Comparison of ENCODE assay signal across 19 cellular contexts in genomic region chr5:45189481-45189880, GRCh38.
"Had no signal": no experiment of that assay in that cellular context is flagged by ENCODE, and none has a peak within 500 bp of the region (broad histone marks: within the 10 kb centered on the region; RNA-seq: fewer than 3 reads in every experiment).

No MANE protein-coding gene starts in this region.

- H3K4me1 ChIP-seq: breast epithelium, foreskin keratinocyte, thyroid gland had no signal

- H3K27ac ChIP-seq: breast epithelium, foreskin keratinocyte, skin epidermis, thyroid gland had no signal

- H3K27me3 ChIP-seq: breast epithelium, foreskin keratinocyte, thyroid gland had no signal

- ATAC-seq: activated CD4-positive, CD25-positive, alpha-beta regulatory T cell treated with anti-CD3 and anti-CD28 coated beads, Interleukin-2, amount 50 U/mL, for 24 hours; foreskin keratinocyte; natural killer cell treated with Interleukin-12 subunit alpha and Interleukin-12 subunit beta and Interleukin-15 and Interleukin-18, amount 100 ng/mL, for 72 hours; stimulated activated naive B cell treated with anti-CD40 and anti-IgM and Interleukin-4, amounts not matched to agents 10 μg/mL and 1 μg/mL and 100 μg/mL, for 72 hours had no signal

- H3K9me3 ChIP-seq: breast epithelium, thyroid gland had no signal

- DNase-seq: activated CD4-positive, alpha-beta T cell treated with anti-CD3 and anti-CD28 coated beads, Interleukin-2, amount 50 U/mL, for 1 hour; activated naive CD4-positive, alpha-beta T cell; activated naive CD8-positive, alpha-beta T cell treated with anti-CD3 and anti-CD28 coated beads, Interleukin-2, amount 10 ng/mL, durations not matched to agents 7 days and 5 days; aorta; cerebellar nuclear complex; effector memory CD4-positive, alpha-beta T cell; foreskin keratinocyte; glutamatergic neuron; hypothalamus; mesendoderm; nucleus accumbens; stimulated activated CD4-positive, alpha-beta T cell treated with anti-CD3 and anti-CD28 coated beads, Interleukin-15, amount 100 ng/mL, for 24 hours; stimulated activated CD4-positive, alpha-beta T cell treated with anti-CD3 and anti-CD28 coated beads, Interleukin-4, amount 100 ng/mL, for 1 hour; stimulated activated naive B cell treated with anti-CD40 and anti-IgM and Interleukin-4, amounts not matched to agents 10 μg/mL and 1 μg/mL and 100 μg/mL, for 72 hours; thyroid gland had no signal

- H3K36me3 ChIP-seq: breast epithelium, thyroid gland had no signal

- H3K4me3 ChIP-seq: breast epithelium, skin epidermis, thyroid gland had no signal
